ENCODE assay signal across 10 cellular contexts in the genomic region with DNA sequence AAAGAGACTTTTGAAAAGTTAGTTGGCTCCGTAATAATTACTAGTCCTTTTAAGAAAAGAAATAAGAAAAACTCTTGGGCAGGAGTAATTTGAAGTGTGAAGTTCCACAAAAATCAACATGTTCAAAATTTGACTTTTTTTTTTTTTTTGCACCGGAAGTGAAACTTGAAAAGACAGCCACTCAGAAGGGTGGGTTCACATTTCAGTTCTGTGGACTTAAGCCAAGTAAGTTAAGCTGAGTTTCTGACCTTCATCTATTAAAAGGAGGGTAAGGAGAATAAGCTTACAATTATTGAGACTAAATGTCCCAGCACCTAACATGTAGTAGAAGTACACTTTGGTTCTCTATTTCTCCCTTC. TPM values are rescaled to one million over a fixed set of nuclear protein-coding genes. Genes with fewer than 3 reads are reported as not detected.
DNase-seq lines count a peak whose midpoint lies in the region; ATAC-seq and TF ChIP-seq lines count a peak whose summit lies in the region.
"Had no signal": no experiment of that assay in that cellular context is flagged by ENCODE, and none has a peak within 500 bp of the region (broad histone marks: within the 10 kb centered on the region; RNA-seq: fewer than 3 reads in every experiment).

No MANE protein-coding gene starts in this region.

- peak overlapping the region; percentile 38 for H3K4me3 ChIP-seq in CD4-positive, CD25-positive, alpha-beta regulatory T cell (ENCODE audit: low read depth, low read length)
- H3K4me3 ChIP-seq in HL-60 (replicated peaks; ENCODE audit: insufficient read depth, low read length), result no peak overlapping the region

- H3K4me1 ChIP-seq in CD4-positive, CD25-positive, alpha-beta regulatory T cell (ENCODE audit: control insufficient read depth, insufficient read depth, low read length, poor library complexity, severe bottlenecking), result peaks cover 22% of the 10 kb centered on the region

- DNase-seq in CD4-positive, CD25-positive, alpha-beta regulatory T cell, result peak in 1 of 3 donors; percentile 41
- DNase-seq in HL-60 (ENCODE audit: low read depth in 1 of 2, low spot score in 1 of 2) (no peak), mesothelial cell of epicardium (ENCODE audit: low spot score in 2 of 2, unreplicated experiment in 2 of 2) (no peak), sciatic nerve (ENCODE audit: low spot score) (no peak), NCI-H446 (lab: John Stamatoyannopoulos, UW) (no peak)
- no peak for DNase-seq in activated naive CD8-positive, alpha-beta T cell treated with anti-CD3 and anti-CD28 coated beads, Interleukin-2, amount 50 U/mL, for 24 hours
- DNase-seq: left cardiac atrium had no signal

- H3K27ac ChIP-seq in CD4-positive, CD25-positive, alpha-beta regulatory T cell (ENCODE audit: insufficient read depth, low read length, poor library complexity, severe bottlenecking), result peak overlapping the region; percentile 67
- H3K27ac ChIP-seq in HL-60 (replicated peaks), result peak overlapping the region; percentile 33

- TF ChIP-seq CTCF in HL-60 (IDR thresholded peaks at IDR 0.05; ENCODE audit: insufficient read depth, low read length), result no peak
- no peak for TF ChIP-seq CTCF in mesothelial cell of epicardium (IDR thresholded peaks at IDR 0.05; ENCODE audit: unreplicated experiment)

- peak overlapping the region in 3 of 4 donors; percentile 8 to 41 (median 20) for H3K4me3 Mint-ChIP-seq in CD4-positive, CD25-positive, alpha-beta regulatory T cell
- H3K4me3 Mint-ChIP-seq in activated naive CD8-positive, alpha-beta T cell treated with anti-CD3 and anti-CD28 coated beads, Interleukin-2, amount 50 U/mL, for 24 hours, result no peak overlapping the region
- no peak overlapping the region for H3K4me3 Mint-ChIP-seq in mesothelial cell of epicardium
- H3K4me3 Mint-ChIP-seq: activated naive CD4-positive, alpha-beta T cell treated with anti-CD3 and anti-CD28 coated beads for 36 hours had no signal

- H3K4me1 Mint-ChIP-seq in CD4-positive, CD25-positive, alpha-beta regulatory T cell, result peaks cover 29 to 68% (median 51%) of the 10 kb centered on the region in 4 donors
- H3K4me1 Mint-ChIP-seq in activated naive CD8-positive, alpha-beta T cell treated with anti-CD3 and anti-CD28 coated beads, Interleukin-2, amount 50 U/mL, for 24 hours, result peaks cover 55% of the 10 kb centered on the region
- no peaks in the 10 kb centered on the region for H3K4me1 Mint-ChIP-seq in mesothelial cell of epicardium

- intact Hi-C loops in sciatic nerve (cut with DNase I), result no loop called here

- H3K36me3 ChIP-seq in CD4-positive, CD25-positive, alpha-beta regulatory T cell (ENCODE audit: control insufficient read depth, insufficient read depth, low read length), result peaks cover 7% of the 10 kb centered on the region

- ATAC-seq in CD4-positive, CD25-positive, alpha-beta regulatory T cell (ENCODE audit: low read depth in 2 of 2), result no peak
- ATAC-seq in GM19397 (IDR thresholded peaks at IDR 0.05; ENCODE audit: unreplicated experiment) (peak; percentile 44), sciatic nerve (no peak), HG02970 (IDR thresholded peaks at IDR 0.05; ENCODE audit: low FRiP score, unreplicated experiment) (no peak)
- no peak for ATAC-seq in activated naive CD8-positive, alpha-beta T cell treated with anti-CD3 and anti-CD28 coated beads, Interleukin-2, amount 50 U/mL, for 24 hours
- ATAC-seq: left cardiac atrium had no signal

- no peaks in the 10 kb centered on the region for H3K9me3 ChIP-seq in CD4-positive, CD25-positive, alpha-beta regulatory T cell (ENCODE audit: control insufficient read depth in 2 of 2, low read length in 2 of 2)

- H3K27me3 ChIP-seq in CD4-positive, CD25-positive, alpha-beta regulatory T cell (ENCODE audit: control insufficient read depth, insufficient read depth, low read length), result no peaks in the 10 kb centered on the region
- H3K27me3 ChIP-seq in HL-60 (ENCODE audit: insufficient read depth, poor library complexity, severe bottlenecking), result no peaks in the 10 kb centered on the region

- peaks cover 8% of the 10 kb centered on the region for H3K36me3 Mint-ChIP-seq in CD4-positive, CD25-positive, alpha-beta regulatory T cell
- H3K36me3 Mint-ChIP-seq in activated naive CD8-positive, alpha-beta T cell treated with anti-CD3 and anti-CD28 coated beads, Interleukin-2, amount 50 U/mL, for 24 hours (ENCODE audit: low read depth), result peaks cover 27% of the 10 kb centered on the region
- peaks cover 4% of the 10 kb centered on the region for H3K36me3 Mint-ChIP-seq in mesothelial cell of epicardium

- no peaks in the 10 kb centered on the region for H3K27me3 Mint-ChIP-seq in CD4-positive, CD25-positive, alpha-beta regulatory T cell
- no peaks in the 10 kb centered on the region for H3K27me3 Mint-ChIP-seq in activated naive CD8-positive, alpha-beta T cell treated with anti-CD3 and anti-CD28 coated beads, Interleukin-2, amount 50 U/mL, for 24 hours
- H3K27me3 Mint-ChIP-seq in mesothelial cell of epicardium (ENCODE audit: low read depth), result no peaks in the 10 kb centered on the region

- H3K9me3 Mint-ChIP-seq in CD4-positive, CD25-positive, alpha-beta regulatory T cell, result no peaks in the 10 kb centered on the region
- H3K9me3 Mint-ChIP-seq in activated naive CD8-positive, alpha-beta T cell treated with anti-CD3 and anti-CD28 coated beads, Interleukin-2, amount 50 U/mL, for 24 hours, result peaks cover 3% of the 10 kb centered on the region
- no peaks in the 10 kb centered on the region for H3K9me3 Mint-ChIP-seq in mesothelial cell of epicardium
- H3K9me3 Mint-ChIP-seq: activated naive CD4-positive, alpha-beta T cell treated with anti-CD3 and anti-CD28 coated beads for 36 hours had no signal

- peak overlapping the region; percentile 18 to 83 (median 56) for H3K27ac Mint-ChIP-seq in CD4-positive, CD25-positive, alpha-beta regulatory T cell
- H3K27ac Mint-ChIP-seq in activated naive CD8-positive, alpha-beta T cell treated with anti-CD3 and anti-CD28 coated beads, Interleukin-2, amount 50 U/mL, for 24 hours, result peak overlapping the region; percentile 3
- H3K27ac Mint-ChIP-seq in mesothelial cell of epicardium, result no peak overlapping the region
- H3K27ac Mint-ChIP-seq: activated naive CD4-positive, alpha-beta T cell treated with anti-CD3 and anti-CD28 coated beads for 36 hours had no signal

RNA-seq across cellular contexts. Expression of a gene that starts 11.0 kb away (rescaled TPM):
- 67.2 TPM for total RNA-seq in CD4-positive, CD25-positive, alpha-beta regulatory T cell
- 100 to 1,000 TPM; 119 to 157 (median 133) TPM for polyA plus RNA-seq in CD4-positive, CD25-positive, alpha-beta regulatory T cell
- total RNA-seq in mesothelial cell of epicardium (103 to 107 TPM (median 104 TPM) in 3 replicates), sciatic nerve (84.8 TPM)

RNA-seq across cellular contexts. Expression of a gene that starts 11.2 kb away (rescaled TPM):
- total RNA-seq in CD4-positive, CD25-positive, alpha-beta regulatory T cell, result 20.5 TPM
- 10 to 100 TPM; 52.5 to 55.5 (median 53.5) TPM for polyA plus RNA-seq in CD4-positive, CD25-positive, alpha-beta regulatory T cell
- total RNA-seq in mesothelial cell of epicardium (27.1 to 29.7 TPM (median 29.0 TPM) in 3 replicates), sciatic nerve (34.0 TPM)

RNA-seq across cellular contexts. Expression of a gene that starts 34.8 kb away (rescaled TPM):
- total RNA-seq in CD4-positive, CD25-positive, alpha-beta regulatory T cell, result 5.2 TPM
- 10 to 100 TPM in 3 of 4 donors, 1 to 10 TPM in 1; 9.1 to 13.8 (median 12.5) TPM for polyA plus RNA-seq in CD4-positive, CD25-positive, alpha-beta regulatory T cell
- total RNA-seq in mesothelial cell of epicardium (8.9 to 10.4 TPM (median 10.3 TPM) in 3 replicates), sciatic nerve (16.0 TPM)

RNA-seq across cellular contexts. Expression of a gene that starts 51.5 kb away (rescaled TPM):
- 81.0 TPM for total RNA-seq in CD4-positive, CD25-positive, alpha-beta regulatory T cell
- polyA plus RNA-seq in CD4-positive, CD25-positive, alpha-beta regulatory T cell, result 10 to 100 TPM; 59.3 to 77.6 (median 63.3) TPM
- total RNA-seq in mesothelial cell of epicardium (67.3 to 71.1 TPM (median 70.2 TPM) in 3 replicates), sciatic nerve (83.1 TPM)

Comparison
In these comparisons a context has a peak if more than half of its experiments do, and no peak if none do; other contexts are left out.
1. H3K4me3 Mint-ChIP-seq: peak in CD4-positive, CD25-positive, alpha-beta regulatory T cell (3 of 4); none in activated naive CD8-positive, alpha-beta T cell treated with anti-CD3 and anti-CD28 coated beads, Interleukin-2, amount 50 U/mL, for 24 hours (single experiment) and mesothelial cell of epicardium (single experiment).